6 cellular contexts compared by ENCODE assay signal in the genomic region with DNA sequence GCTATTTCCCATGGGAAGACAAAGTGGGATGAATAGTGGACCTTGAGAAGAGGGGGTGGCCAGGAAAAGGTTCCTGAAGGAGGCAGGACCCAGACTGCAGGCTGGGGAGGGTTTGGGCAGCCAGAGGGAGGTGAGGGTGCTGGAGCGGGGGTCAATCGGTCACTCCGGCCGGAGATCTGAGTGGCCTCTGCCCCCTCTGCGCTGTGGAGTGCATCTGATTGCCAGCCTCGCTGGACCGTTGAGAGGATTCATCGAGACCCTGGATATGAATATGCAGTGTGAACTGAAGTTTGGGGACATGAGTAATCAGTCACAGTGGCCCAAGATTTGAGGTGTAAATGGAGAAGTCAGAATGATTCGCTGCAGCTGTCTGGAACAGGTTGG. TPM values are rescaled to one million over a fixed set of nuclear protein-coding genes. Genes with fewer than 3 reads are reported as not detected.
DNase-seq lines count a peak whose midpoint lies in the region; ATAC-seq and TF ChIP-seq lines count a peak whose summit lies in the region.

No MANE protein-coding gene starts in this region.

- H3K4me3 ChIP-seq in OCI-LY7 (ENCODE audit: low read depth, low read length, poor library complexity, severe bottlenecking) (peak overlapping the region; percentile 98), skin epidermis (peak overlapping the region; percentile 86 to 98 (median 95))

- no peaks in the 10 kb centered on the region for H4K20me1 ChIP-seq in OCI-LY7 (ENCODE audit: insufficient read depth, low read length)

- peak overlapping the region; percentile 64 for H3K27ac ChIP-seq in OCI-LY7 (ENCODE audit: low read depth, low read length, poor library complexity, severe bottlenecking)
- peak overlapping the region; percentile 72 for H3K27ac ChIP-seq in epithelial cell of prostate
- H3K27ac ChIP-seq in skin epidermis = peak overlapping the region; percentile 60 to 99 (median 97)

- H3K9me3 ChIP-seq in OCI-LY7 (ENCODE audit: low read length) = no peaks in the 10 kb centered on the region

- H3K9me2 ChIP-seq in OCI-LY7 (ENCODE audit: insufficient read depth, low read length) = no peaks in the 10 kb centered on the region

- TSS peak; percentile 61 for BruUV-seq in OCI-LY7 (replicated peaks; lab: Mats Ljungman, UMichigan)

- no peak overlapping the region for H2AFZ ChIP-seq in OCI-LY7 (ENCODE audit: low read length)

- H3K4me1 ChIP-seq in OCI-LY7 (ENCODE audit: insufficient read depth, low read length, poor library complexity, severe bottlenecking) = peaks cover 53% of the 10 kb centered on the region

- POLR2A ChIA-PET in OCI-LY7 (lab: Charles Lee) = no interaction called here

- no peak for DNase-seq in OCI-LY7 (ENCODE audit: low spot score)
- no peak for DNase-seq in epithelial cell of prostate (ENCODE audit: low read depth, low spot score)
- no peak for DNase-seq in NCI-H2196 (lab: John Stamatoyannopoulos, UW; ENCODE audit: unreplicated experiment)

- H3K36me3 ChIP-seq in OCI-LY7 (ENCODE audit: insufficient read depth, low read length) = peaks cover 7% of the 10 kb centered on the region; the same call in 1 of the 2 replicates

- ATAC-seq in HG02938 (IDR thresholded peaks at IDR 0.05; ENCODE audit: unreplicated experiment) = no peak
- no peak for ATAC-seq in GM21825 (IDR thresholded peaks at IDR 0.05; ENCODE audit: unreplicated experiment)

- peak overlapping the region; percentile 100 for H3K4me2 ChIP-seq in OCI-LY7 (ENCODE audit: low read length)

- intact Hi-C loops in OCI-LY7 (cut with micrococcal nuclease; ENCODE audit: unreplicated experiment) = no loop called here

- CTCF ChIA-PET in OCI-LY7 (lab: Charles Lee; ENCODE audit: unreplicated experiment) = no interaction called here

- TF ChIP-seq CTCF in OCI-LY7 (conservative IDR thresholded peaks at IDR 0.05; ENCODE audit: low read length) = no peak

- H3K79me2 ChIP-seq in OCI-LY7 (ENCODE audit: insufficient read depth, low read depth, low read length) = peaks cover 26% of the 10 kb centered on the region

RNA-seq across cellular contexts. Expression of gene ZNF580, which starts 5.5 kb away (rescaled TPM):
- 17.6 and 24.4 TPM in 2 replicates for total RNA-seq in OCI-LY7 (2014; rRNA removed; shearing (Covaris generic))
- 50.0 and 52.1 TPM in 2 replicates for total RNA-seq in OCI-LY7 (2022)

RNA-seq across cellular contexts. Expression of gene ZNF581, which starts 8.1 kb away (rescaled TPM):
- 26.6 and 44.5 TPM in 2 replicates for total RNA-seq in OCI-LY7 (2014; rRNA removed; shearing (Covaris generic))
- total RNA-seq in OCI-LY7 (2022) = 39.7 and 41.8 TPM in 2 replicates

RNA-seq across cellular contexts. Expression of gene ZNF784, which starts 11.0 kb away (rescaled TPM):
- 3.4 and 6.6 TPM in 2 replicates for total RNA-seq in OCI-LY7 (2014; rRNA removed; shearing (Covaris generic))
- total RNA-seq in OCI-LY7 (2022) = 4.0 and 5.4 TPM in 2 replicates

RNA-seq across cellular contexts. Expression of gene CCDC106, which starts 12.7 kb away (rescaled TPM):
- total RNA-seq in OCI-LY7 (2014; rRNA removed; shearing (Covaris generic)) = 29.4 and 30.1 TPM in 2 replicates
- total RNA-seq in OCI-LY7 (2022) = 29.0 and 30.9 TPM in 2 replicates

RNA-seq across cellular contexts. Expression of gene U2AF2, which starts 19.5 kb away (rescaled TPM):
- 193 and 211 TPM in 2 replicates for total RNA-seq in OCI-LY7 (2014; rRNA removed; shearing (Covaris generic))
- 233 and 264 TPM in 2 replicates for total RNA-seq in OCI-LY7 (2022)
